ENCODE assay signal across 13 cellular contexts in genomic region chr1:9250586-9251381, GRCh38. TPM values are rescaled to one million over a fixed set of nuclear protein-coding genes. Genes with fewer than 3 reads are reported as not detected.
DNase-seq lines count a peak whose midpoint lies in the region; ATAC-seq and TF ChIP-seq lines count a peak whose summit lies in the region.
"Had no signal": no experiment of that assay in that cellular context is flagged by ENCODE, and none has a peak within 500 bp of the region (broad histone marks: within the 10 kb centered on the region; RNA-seq: fewer than 3 reads in every experiment).

No MANE protein-coding gene starts in this region.

- ATAC-seq in left cardiac atrium, result peak; percentile 14 to 71
- ATAC-seq in upper lobe of left lung (ENCODE audit: low FRiP score in 2 of 2), result peak; percentile 42 to 81
- no peak for ATAC-seq in GM18873 (IDR thresholded peaks at IDR 0.05; ENCODE audit: low FRiP score, unreplicated experiment)
- ATAC-seq in GM18520 (IDR thresholded peaks at IDR 0.05; ENCODE audit: unreplicated experiment), result no peak

- no peak for TF ChIP-seq CTCF in neural progenitor cell (IDR thresholded peaks at IDR 0.05)
- TF ChIP-seq CTCF in upper lobe of left lung (IDR thresholded peaks at IDR 0.05), result no peak

- H2AFZ ChIP-seq in neural progenitor cell (replicated peaks), result no peak overlapping the region

- H4K20me1 ChIP-seq in neural progenitor cell (ENCODE audit: low read depth), result peaks cover 57% of the 10 kb centered on the region

- intact Hi-C loops in left cardiac atrium (cut with DNase I), result no loop called here

- peaks cover 43% of the 10 kb centered on the region for H3F3A ChIP-seq in neural progenitor cell (ENCODE audit: low read depth)

- H3K4me1 ChIP-seq in neural progenitor cell (peaks cover 64% of the 10 kb centered on the region), upper lobe of left lung (peaks cover 20 to 49% (median 26%) of the 10 kb centered on the region in 4 donors)

- WGBS in upper lobe of left lung, 2 donors, result 58 to 60% methylated on average over 5 to 18 of the region's 19 CpGs

- no peak for TF ChIP-seq EP300 in upper lobe of left lung (IDR thresholded peaks at IDR 0.05)

- H3K27me3 ChIP-seq in neural progenitor cell (peaks cover 14% of the 10 kb centered on the region), upper lobe of left lung (no peaks in the 10 kb centered on the region)

- no peaks in the 10 kb centered on the region for H3K9me3 ChIP-seq in neural progenitor cell (ENCODE audit: low read depth)
- H3K9me3 ChIP-seq in upper lobe of left lung, result no peaks in the 10 kb centered on the region

- TF ChIP-seq POLR2A in upper lobe of left lung (IDR thresholded peaks at IDR 0.05), result no peak

- no peaks in the 10 kb centered on the region for H3K79me2 ChIP-seq in neural progenitor cell (ENCODE audit: low read depth)

- no peak overlapping the region for H3K4me3 ChIP-seq in neural progenitor cell
- peak overlapping the region in 1 of 4 donors; percentile 18 for H3K4me3 ChIP-seq in upper lobe of left lung

- peaks cover 19% of the 10 kb centered on the region for H3K36me3 Mint-ChIP-seq in neural progenitor cell
- peaks cover 19% of the 10 kb centered on the region for H3K36me3 Mint-ChIP-seq in T-helper 2 cell treated with Interferon-gamma antibody and Interleukin-4, amounts not matched to agents 5 μg/mL and 100 μg/mL, for 36 hours (ENCODE audit: low read depth)

- H3K9me3 Mint-ChIP-seq in neural progenitor cell, result no peaks in the 10 kb centered on the region
- H3K9me3 Mint-ChIP-seq in T-helper 2 cell treated with Interferon-gamma antibody and Interleukin-4, amounts not matched to agents 5 μg/mL and 100 μg/mL, for 36 hours, result no peaks in the 10 kb centered on the region
- H3K9me3 Mint-ChIP-seq: activated T-helper 17 cell treated with anti-CD3 and anti-CD28 coated beads, Interleukin-2, amount 50 U/mL, for 72 hours; naive B cell had no signal

- DNase-seq in DMS 273 (lab: John Stamatoyannopoulos, UW; ENCODE audit: unreplicated experiment) (peak; percentile 28), DMS 273 treated with DMSO at 0.1 percent for 48 hours (lab: John Stamatoyannopoulos, UW) (no peak), left cardiac atrium (no peak), neural progenitor cell (ENCODE audit: low spot score) (no peak), upper lobe of left lung (peak in 1 of 2 donors; percentile 83)
- DNase-seq in T-helper 2 cell treated with Interferon-gamma antibody and Interleukin-4, amounts not matched to agents 5 μg/mL and 100 μg/mL, for 36 hours (ENCODE audit: low spot score), result no peak
- DNase-seq: COR-L47, cortex of kidney, naive B cell had no signal

- H3K27ac Mint-ChIP-seq in neural progenitor cell, result peak overlapping the region; percentile 42
- H3K27ac Mint-ChIP-seq in T-helper 2 cell treated with Interferon-gamma antibody and Interleukin-4, amounts not matched to agents 5 μg/mL and 100 μg/mL, for 36 hours, result no peak overlapping the region
- H3K27ac Mint-ChIP-seq: activated T-helper 17 cell treated with anti-CD3 and anti-CD28 coated beads, Interleukin-2, amount 50 U/mL, for 72 hours had no signal

- H3K4me1 Mint-ChIP-seq in neural progenitor cell, result peaks cover 61% of the 10 kb centered on the region
- H3K4me1 Mint-ChIP-seq in T-helper 2 cell treated with Interferon-gamma antibody and Interleukin-4, amounts not matched to agents 5 μg/mL and 100 μg/mL, for 36 hours (ENCODE audit: low read depth), result peaks cover 11% of the 10 kb centered on the region

- H3K27me3 Mint-ChIP-seq in neural progenitor cell (ENCODE audit: insufficient read depth, low read depth), result peaks cover 22% of the 10 kb centered on the region
- no peaks in the 10 kb centered on the region for H3K27me3 Mint-ChIP-seq in T-helper 2 cell treated with Interferon-gamma antibody and Interleukin-4, amounts not matched to agents 5 μg/mL and 100 μg/mL, for 36 hours (ENCODE audit: low read depth)
- H3K27me3 Mint-ChIP-seq: activated T-helper 17 cell treated with anti-CD3 and anti-CD28 coated beads, Interleukin-2, amount 50 U/mL, for 72 hours; naive B cell had no signal

- H3K4me2 ChIP-seq in neural progenitor cell, result peak overlapping the region; percentile 3

- H3K36me3 ChIP-seq in neural progenitor cell, result no peaks in the 10 kb centered on the region
- peaks cover 8 to 28% (median 20%) of the 10 kb centered on the region in 4 donors for H3K36me3 ChIP-seq in upper lobe of left lung

- peak overlapping the region; percentile 46 for H3K4me3 Mint-ChIP-seq in neural progenitor cell
- H3K4me3 Mint-ChIP-seq in T-helper 2 cell treated with Interferon-gamma antibody and Interleukin-4, amounts not matched to agents 5 μg/mL and 100 μg/mL, for 36 hours, result no peak overlapping the region
- H3K4me3 Mint-ChIP-seq: activated T-helper 17 cell treated with anti-CD3 and anti-CD28 coated beads, Interleukin-2, amount 50 U/mL, for 72 hours; naive B cell had no signal

- no peak overlapping the region for H3K9ac ChIP-seq in neural progenitor cell

- H3K27ac ChIP-seq in neural progenitor cell, result no peak overlapping the region
- peak overlapping the region; percentile 46 to 81 (median 68) for H3K27ac ChIP-seq in upper lobe of left lung
- H3K27ac ChIP-seq: 22Rv1 had no signal

RNA-seq across cellular contexts. Expression of gene H6PD, which starts 16.2 kb away (rescaled TPM):
- total RNA-seq in left cardiac atrium (10 to 100 TPM; 33.3 to 40.6 TPM), neural progenitor cell (ENCODE audit: low replicate concordance) (6.0 and 15.2 TPM in 2 replicates), upper lobe of left lung (10 to 100 TPM; 36.7 to 57.0 (median 44.5) TPM)

RNA-seq across cellular contexts. Expression of gene SPSB1, which starts 41.9 kb away (rescaled TPM):
- total RNA-seq in left cardiac atrium (10 to 100 TPM; 16.8 to 19.1 TPM), neural progenitor cell (ENCODE audit: low replicate concordance) (2.8 and 7.1 TPM in 2 replicates), upper lobe of left lung (10 to 100 TPM; 21.0 to 49.1 (median 30.3) TPM)

Comparison
In these comparisons a context has a peak if more than half of its experiments do, and no peak if none do; other contexts are left out.
1. ATAC-seq: peak in left cardiac atrium (2 of 2) and upper lobe of left lung (2 of 2); none in GM18873 (single experiment) and GM18520 (single experiment).